Comparison of ENCODE assay signal across 11 cellular contexts in genomic region chr5:72625369-72625768, GRCh38.
"Had no signal": no experiment of that assay in that cellular context is flagged by ENCODE, and none has a peak within 500 bp of the region (broad histone marks: within the 10 kb centered on the region; RNA-seq: fewer than 3 reads in every experiment).

No MANE protein-coding gene starts in this region.

- H3K9me3 ChIP-seq: spleen, tibial nerve had no signal

- H3K4me3 ChIP-seq: SK-N-MC, spleen, tibial nerve had no signal

- H3K4me1 ChIP-seq: parathyroid adenoma, spleen had no signal

- H3K79me2 ChIP-seq: parathyroid adenoma had no signal

- DNase-seq: activated CD4-positive, alpha-beta T cell treated with anti-CD3 and anti-CD28 coated beads, Interleukin-2, amount 50 U/mL, for 1 hour; activated T-cell treated with anti-CD3 and anti-CD28 coated beads for 4 hours; dermis blood vessel endothelial cell; mammary epithelial cell; nephron progenitor cell; spleen; stimulated activated CD4-positive, alpha-beta T cell treated with anti-CD3 and anti-CD28 coated beads, Interleukin-1b, Interleukin-23, amount 100 ng/mL, for 48 hours; T-helper 17 cell had no signal

- H3K9ac ChIP-seq: parathyroid adenoma had no signal

- H3K27ac ChIP-seq: parathyroid adenoma, SK-N-MC, spleen, tibial nerve had no signal

- H3K36me3 ChIP-seq: spleen, tibial nerve had no signal

- H3K27me3 ChIP-seq: spleen, tibial nerve had no signal
